In genomic region chr6:34347303-34347702, GRCh38 we compare ENCODE assay signal across 17 cellular contexts.
"Had no signal": no experiment of that assay in that cellular context is flagged by ENCODE, and none has a peak within 500 bp of the region (broad histone marks: within the 10 kb centered on the region; RNA-seq: fewer than 3 reads in every experiment).

No MANE protein-coding gene starts in this region.

- H3K27ac Mint-ChIP-seq: activated CD4-positive, alpha-beta T cell treated with anti-CD3 and anti-CD28 coated beads, Interleukin-2, amount 10 ng/mL, durations not matched to agents 7 days and 5 days; activated CD8-positive, alpha-beta T cell treated with anti-CD3 and anti-CD28 coated beads, Interleukin-2, amount 10 ng/mL, durations not matched to agents 7 days and 5 days; activated naive CD4-positive, alpha-beta T cell treated with anti-CD3 and anti-CD28 coated beads for 36 hours; activated T-cell treated with anti-CD3 and anti-CD28 coated beads, Interleukin-2, amount 50 U/mL, for 24 hours had no signal

- H3K4me3 ChIP-seq: body of pancreas, sigmoid colon, spleen, thyroid gland had no signal

- H3K27ac ChIP-seq: body of pancreas, sigmoid colon had no signal

- H3K27me3 ChIP-seq: body of pancreas, sigmoid colon, spleen, thyroid gland had no signal

- H3K9me3 ChIP-seq: body of pancreas, sigmoid colon, spleen, thyroid gland had no signal

- ATAC-seq: activated CD4-positive, CD25-positive, alpha-beta regulatory T cell treated with anti-CD3 and anti-CD28 coated beads, Interleukin-2, amount 50 U/mL, for 24 hours; activated CD8-positive, alpha-beta T cell treated with anti-CD3 and anti-CD28 coated beads, Interleukin-2, amount 10 ng/mL, durations not matched to agents 7 days and 5 days; body of pancreas; effector memory CD8-positive, alpha-beta T cell had no signal

- DNase-seq: activated CD4-positive, alpha-beta T cell treated with anti-CD3 and anti-CD28 coated beads, Interleukin-2, amount 10 ng/mL, durations not matched to agents 7 days and 5 days; activated CD8-positive, alpha-beta T cell treated with anti-CD3 and anti-CD28 coated beads, Interleukin-2, amount 10 ng/mL, durations not matched to agents 7 days and 5 days; activated naive CD4-positive, alpha-beta T cell treated with anti-CD3 and anti-CD28 coated beads for 36 hours; activated T-cell treated with anti-CD3 and anti-CD28 coated beads, Interleukin-2, amount 50 U/mL, for 24 hours; body of pancreas; caudate nucleus; effector memory CD8-positive, alpha-beta T cell; hippocampal formation; islet precursor cell; midbrain; sigmoid colon; spleen; stimulated activated CD4-positive, alpha-beta T cell treated with anti-CD3 and anti-CD28 coated beads, Interleukin-4, amount 100 ng/mL, for 4 hours; stimulated activated naive CD4-positive, alpha-beta T cell; T1000; thyroid gland had no signal

- H3K36me3 ChIP-seq: sigmoid colon, spleen, thyroid gland had no signal

- H3K27me3 Mint-ChIP-seq: activated CD4-positive, alpha-beta T cell treated with anti-CD3 and anti-CD28 coated beads, Interleukin-2, amount 10 ng/mL, durations not matched to agents 7 days and 5 days; activated T-cell treated with anti-CD3 and anti-CD28 coated beads, Interleukin-2, amount 50 U/mL, for 24 hours; effector memory CD8-positive, alpha-beta T cell had no signal

- H3K9me3 Mint-ChIP-seq: activated naive CD4-positive, alpha-beta T cell treated with anti-CD3 and anti-CD28 coated beads for 36 hours; activated T-cell treated with anti-CD3 and anti-CD28 coated beads, Interleukin-2, amount 50 U/mL, for 24 hours; effector memory CD8-positive, alpha-beta T cell had no signal

- H3K4me3 Mint-ChIP-seq: activated CD4-positive, alpha-beta T cell treated with anti-CD3 and anti-CD28 coated beads, Interleukin-2, amount 10 ng/mL, durations not matched to agents 7 days and 5 days; activated CD8-positive, alpha-beta T cell treated with anti-CD3 and anti-CD28 coated beads, Interleukin-2, amount 10 ng/mL, durations not matched to agents 7 days and 5 days; activated naive CD4-positive, alpha-beta T cell treated with anti-CD3 and anti-CD28 coated beads for 36 hours; activated T-cell treated with anti-CD3 and anti-CD28 coated beads, Interleukin-2, amount 50 U/mL, for 24 hours; effector memory CD8-positive, alpha-beta T cell had no signal
